In genomic region chr17:76103274-76104139, GRCh38 we compare ENCODE assay signal across 1 cellular context.
TF ChIP-seq lines count a peak whose summit lies in the region.

TSS of gene EXOC7 (minus strand) at chr17:76103787. CDS start at chr17:76103692, 95 bp downstream.

TF ChIP-seq in WTC11, 78 proteins besides CTCF, POLR2A, EP300 and RAD21 (continued from another document):
- TF ChIP-seq USF2 (CRISPR knock-in tag; IDR thresholded peaks at IDR 0.05) (0 out of 2 replicates have a peak, but pooled peaks have one; percentile 28), FOXP4 (CRISPR knock-in tag; IDR thresholded peaks at IDR 0.05) (peak; percentile 45; the same call in 1 of the 2 replicates)
